In genomic region chr6:5956939-5957338, GRCh38 we compare ENCODE assay signal across 1 cellular context.
TF ChIP-seq lines count a peak whose summit lies in the region.

No MANE protein-coding gene starts in this region.

TF ChIP-seq in HEK293T, 16 proteins besides CTCF, POLR2A, EP300 and RAD21 (continued from another document):
- no peak for TF ChIP-seq ELF4 (IDR thresholded peaks at IDR 0.05)
- no peak for TF ChIP-seq LEF1 (IDR thresholded peaks at IDR 0.05; ENCODE audit: borderline replicate concordance)
- TF ChIP-seq BHLHE40 (IDR thresholded peaks at IDR 0.05; ENCODE audit: borderline replicate concordance): no peak
- TF ChIP-seq NFRKB (IDR thresholded peaks at IDR 0.05): no peak
- TF ChIP-seq ZNF384 (IDR thresholded peaks at IDR 0.05): no peak
- TF ChIP-seq FOXA1 (IDR thresholded peaks at IDR 0.05): no peak
- TF ChIP-seq FOXM1 (IDR thresholded peaks at IDR 0.05; ENCODE audit: borderline replicate concordance): no peak
- no peak for TF ChIP-seq CTBP1 (IDR thresholded peaks at IDR 0.05; ENCODE audit: borderline replicate concordance)
- TF ChIP-seq L3MBTL2 (conservative IDR thresholded peaks at IDR 0.05): no peak
- TF ChIP-seq ARNT (IDR thresholded peaks at IDR 0.05): no peak
- TF ChIP-seq HDGF (IDR thresholded peaks at IDR 0.05; ENCODE audit: borderline replicate concordance): no peak
TF ChIP-seq in HEK293T: peak in this region for 0.
